In the genomic region with DNA sequence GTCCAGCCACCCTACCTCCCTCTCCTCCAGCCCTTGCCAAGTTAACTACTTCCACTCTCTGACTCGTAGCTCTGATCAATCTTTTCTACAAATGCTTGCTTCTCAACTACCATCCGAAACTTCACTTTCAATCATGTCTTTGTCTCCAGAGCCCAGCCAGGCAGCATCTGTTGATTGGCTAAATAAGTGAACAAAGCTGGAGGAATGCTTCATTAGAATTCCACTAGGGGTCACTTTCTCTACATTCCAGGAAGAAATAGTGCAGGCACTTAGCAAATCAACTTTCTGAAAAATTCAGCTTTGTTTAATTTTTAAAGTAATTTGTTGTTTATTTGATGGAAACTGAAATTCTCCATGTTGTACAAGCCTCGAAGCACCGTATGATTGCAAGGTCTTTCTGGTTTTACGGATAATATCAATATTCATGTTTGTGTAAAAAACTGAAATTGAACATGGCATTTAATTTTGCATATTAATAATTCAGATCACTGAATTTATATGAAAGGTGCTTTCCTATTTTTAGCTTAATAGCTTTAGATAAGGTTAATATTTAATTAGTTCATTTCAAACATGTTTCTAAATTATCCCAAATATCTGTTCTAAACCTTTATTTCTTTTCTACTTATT, we compare ENCODE assay signal across 1 cellular context.
TF ChIP-seq lines count a peak whose summit lies in the region.

No MANE protein-coding gene starts in this region.

TF ChIP-seq in GM23338, 12 proteins besides CTCF, POLR2A, EP300 and RAD21:
- TF ChIP-seq, protein P1, sequence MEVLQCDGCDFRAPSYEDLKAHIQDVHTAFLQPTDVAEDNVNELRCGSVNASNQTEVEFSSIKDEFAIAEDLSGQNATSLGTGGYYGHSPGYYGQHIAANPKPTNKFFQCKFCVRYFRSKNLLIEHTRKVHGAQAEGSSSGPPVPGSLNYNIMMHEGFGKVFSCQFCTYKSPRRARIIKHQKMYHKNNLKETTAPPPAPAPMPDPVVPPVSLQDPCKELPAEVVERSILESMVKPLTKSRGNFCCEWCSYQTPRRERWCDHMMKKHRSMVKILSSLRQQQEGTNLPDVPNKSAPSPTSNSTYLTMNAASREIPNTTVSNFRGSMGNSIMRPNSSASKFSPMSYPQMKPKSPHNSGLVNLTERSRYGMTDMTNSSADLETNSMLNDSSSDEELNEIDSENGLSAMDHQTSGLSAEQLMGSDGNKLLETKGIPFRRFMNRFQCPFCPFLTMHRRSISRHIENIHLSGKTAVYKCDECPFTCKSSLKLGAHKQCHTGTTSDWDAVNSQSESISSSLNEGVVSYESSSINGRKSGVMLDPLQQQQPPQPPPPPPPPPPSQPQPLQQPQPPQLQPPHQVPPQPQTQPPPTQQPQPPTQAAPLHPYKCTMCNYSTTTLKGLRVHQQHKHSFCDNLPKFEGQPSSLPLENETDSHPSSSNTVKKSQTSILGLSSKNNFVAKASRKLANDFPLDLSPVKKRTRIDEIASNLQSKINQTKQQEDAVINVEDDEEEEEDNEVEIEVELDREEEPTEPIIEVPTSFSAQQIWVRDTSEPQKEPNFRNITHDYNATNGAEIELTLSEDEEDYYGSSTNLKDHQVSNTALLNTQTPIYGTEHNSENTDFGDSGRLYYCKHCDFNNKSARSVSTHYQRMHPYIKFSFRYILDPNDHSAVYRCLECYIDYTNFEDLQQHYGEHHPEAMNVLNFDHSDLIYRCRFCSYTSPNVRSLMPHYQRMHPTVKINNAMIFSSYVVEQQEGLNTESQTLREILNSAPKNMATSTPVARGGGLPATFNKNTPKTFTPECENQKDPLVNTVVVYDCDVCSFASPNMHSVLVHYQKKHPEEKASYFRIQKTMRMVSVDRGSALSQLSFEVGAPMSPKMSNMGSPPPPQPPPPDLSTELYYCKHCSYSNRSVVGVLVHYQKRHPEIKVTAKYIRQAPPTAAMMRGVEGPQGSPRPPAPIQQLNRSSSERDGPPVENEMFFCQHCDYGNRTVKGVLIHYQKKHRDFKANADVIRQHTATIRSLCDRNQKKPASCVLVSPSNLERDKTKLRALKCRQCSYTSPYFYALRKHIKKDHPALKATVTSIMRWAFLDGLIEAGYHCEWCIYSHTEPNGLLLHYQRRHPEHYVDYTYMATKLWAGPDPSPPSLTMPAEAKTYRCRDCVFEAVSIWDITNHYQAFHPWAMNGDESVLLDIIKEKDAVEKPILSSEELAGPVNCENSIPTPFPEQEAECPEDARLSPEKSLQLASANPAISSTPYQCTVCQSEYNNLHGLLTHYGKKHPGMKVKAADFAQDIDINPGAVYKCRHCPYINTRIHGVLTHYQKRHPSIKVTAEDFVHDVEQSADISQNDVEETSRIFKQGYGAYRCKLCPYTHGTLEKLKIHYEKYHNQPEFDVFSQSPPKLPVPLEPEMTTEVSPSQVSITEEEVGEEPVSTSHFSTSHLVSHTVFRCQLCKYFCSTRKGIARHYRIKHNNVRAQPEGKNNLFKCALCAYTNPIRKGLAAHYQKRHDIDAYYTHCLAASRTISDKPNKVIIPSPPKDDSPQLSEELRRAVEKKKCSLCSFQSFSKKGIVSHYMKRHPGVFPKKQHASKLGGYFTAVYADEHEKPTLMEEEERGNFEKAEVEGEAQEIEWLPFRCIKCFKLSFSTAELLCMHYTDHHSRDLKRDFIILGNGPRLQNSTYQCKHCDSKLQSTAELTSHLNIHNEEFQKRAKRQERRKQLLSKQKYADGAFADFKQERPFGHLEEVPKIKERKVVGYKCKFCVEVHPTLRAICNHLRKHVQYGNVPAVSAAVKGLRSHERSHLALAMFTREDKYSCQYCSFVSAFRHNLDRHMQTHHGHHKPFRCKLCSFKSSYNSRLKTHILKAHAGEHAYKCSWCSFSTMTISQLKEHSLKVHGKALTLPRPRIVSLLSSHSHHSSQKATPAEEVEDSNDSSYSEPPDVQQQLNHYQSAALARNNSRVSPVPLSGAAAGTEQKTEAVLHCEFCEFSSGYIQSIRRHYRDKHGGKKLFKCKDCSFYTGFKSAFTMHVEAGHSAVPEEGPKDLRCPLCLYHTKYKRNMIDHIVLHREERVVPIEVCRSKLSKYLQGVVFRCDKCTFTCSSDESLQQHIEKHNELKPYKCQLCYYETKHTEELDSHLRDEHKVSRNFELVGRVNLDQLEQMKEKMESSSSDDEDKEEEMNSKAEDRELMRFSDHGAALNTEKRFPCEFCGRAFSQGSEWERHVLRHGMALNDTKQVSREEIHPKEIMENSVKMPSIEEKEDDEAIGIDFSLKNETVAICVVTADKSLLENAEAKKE (CRISPR knock-in tag; IDR thresholded peaks at IDR 0.05): 0 out of 2 replicates have a peak, but pooled peaks have one; percentile 50
- TF ChIP-seq ZNF331 (CRISPR knock-in tag; IDR thresholded peaks at IDR 0.05; ENCODE audit: low read depth): no peak
- TF ChIP-seq, protein P2, sequence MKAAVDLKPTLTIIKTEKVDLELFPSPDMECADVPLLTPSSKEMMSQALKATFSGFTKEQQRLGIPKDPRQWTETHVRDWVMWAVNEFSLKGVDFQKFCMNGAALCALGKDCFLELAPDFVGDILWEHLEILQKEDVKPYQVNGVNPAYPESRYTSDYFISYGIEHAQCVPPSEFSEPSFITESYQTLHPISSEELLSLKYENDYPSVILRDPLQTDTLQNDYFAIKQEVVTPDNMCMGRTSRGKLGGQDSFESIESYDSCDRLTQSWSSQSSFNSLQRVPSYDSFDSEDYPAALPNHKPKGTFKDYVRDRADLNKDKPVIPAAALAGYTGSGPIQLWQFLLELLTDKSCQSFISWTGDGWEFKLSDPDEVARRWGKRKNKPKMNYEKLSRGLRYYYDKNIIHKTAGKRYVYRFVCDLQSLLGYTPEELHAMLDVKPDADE (IDR thresholded peaks at IDR 0.05): no peak
- TF ChIP-seq ZNF114 (CRISPR knock-in tag; IDR thresholded peaks at IDR 0.05): no peak
TF ChIP-seq in GM23338: peak in this region for 1.
